Comparison of ENCODE assay signal across 18 cellular contexts in the genomic region with DNA sequence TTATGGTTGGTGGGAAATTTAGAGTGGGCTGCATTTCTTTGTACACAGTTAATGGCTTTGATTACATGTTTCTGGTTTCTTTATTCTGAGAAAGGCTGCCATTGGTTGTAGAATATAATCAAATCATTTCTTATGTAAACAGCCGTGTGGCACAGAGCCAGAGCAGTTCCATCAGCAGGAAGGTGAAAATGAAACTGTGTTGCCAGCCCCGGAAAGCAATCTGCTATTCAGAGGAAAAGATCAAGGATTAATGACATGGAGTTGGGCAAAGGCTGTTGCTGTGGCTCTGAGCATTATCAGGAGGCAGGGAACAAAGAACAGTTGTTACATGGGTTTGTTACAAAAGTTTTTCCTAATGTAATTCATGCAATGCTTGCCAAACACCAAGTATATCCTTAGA.
"Had no signal": no experiment of that assay in that cellular context is flagged by ENCODE, and none has a peak within 500 bp of the region (broad histone marks: within the 10 kb centered on the region; RNA-seq: fewer than 3 reads in every experiment).

No MANE protein-coding gene starts in this region.

- H3K27me3 ChIP-seq: foreskin keratinocyte, hepatocyte, left lung, neutrophil, right atrium auricular region, thyroid gland, uterus had no signal

- H3K9me3 ChIP-seq: lower lobe of right lung, right atrium auricular region, thyroid gland, uterus had no signal

- H3K4me3 ChIP-seq: hepatocyte, left lung, lower lobe of right lung, right atrium auricular region, thyroid gland, uterus had no signal

- H3K36me3 ChIP-seq: left lung, lower lobe of right lung, neutrophil, right atrium auricular region, thyroid gland, uterus had no signal

- ATAC-seq: foreskin keratinocyte; left lung; lower lobe of right lung; naive thymus-derived CD8-positive, alpha-beta T cell had no signal

- DNase-seq: cerebellar nuclear complex; endodermal cell; erythroblast; foreskin keratinocyte; head of caudate nucleus; kidney glomerular epithelial cell; left lung; lower lobe of right lung; mesenchymal stem cell; naive thymus-derived CD8-positive, alpha-beta T cell; small intestine; stimulated activated CD4-positive, alpha-beta T cell treated with anti-CD3 and anti-CD28 coated beads, Interleukin-2, amount 100 ng/mL, for 48 hours; stimulated activated naive CD4-positive, alpha-beta T cell treated with Interleukin-2 at 50 U/mL for 16 hours; thyroid gland; uterus had no signal

- H3K27ac ChIP-seq: foreskin keratinocyte, hepatocyte, left lung, lower lobe of right lung, neutrophil, right atrium auricular region, thyroid gland, uterus had no signal

- H3K4me1 ChIP-seq: foreskin keratinocyte, left lung, lower lobe of right lung, right atrium auricular region, thyroid gland, uterus had no signal
